In the genomic region with DNA sequence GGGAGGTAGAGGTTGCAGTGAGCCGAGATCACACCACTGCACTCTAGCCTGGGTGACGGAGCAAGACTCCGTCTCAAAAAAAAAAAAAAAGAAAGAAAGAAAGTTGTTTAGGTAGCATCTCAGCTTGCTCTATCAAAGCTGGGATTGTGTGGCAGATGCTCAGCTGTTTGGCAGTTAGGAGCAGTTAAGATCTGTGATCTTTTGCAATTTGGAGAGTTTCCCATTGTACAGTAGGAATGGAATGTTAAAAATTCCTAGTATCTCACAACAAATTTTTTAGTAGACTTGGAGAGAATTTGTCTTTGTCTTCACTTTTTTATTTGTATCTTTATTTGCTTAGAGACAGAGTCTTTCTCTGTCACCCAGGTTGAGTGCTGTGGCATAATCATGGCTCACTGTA, we compare ENCODE assay signal across 22 cellular contexts.
DNase-seq lines count a peak whose midpoint lies in the region; ATAC-seq and TF ChIP-seq lines count a peak whose summit lies in the region.
"Had no signal": no experiment of that assay in that cellular context is flagged by ENCODE, and none has a peak within 500 bp of the region (broad histone marks: within the 10 kb centered on the region; RNA-seq: fewer than 3 reads in every experiment).

No MANE protein-coding gene starts in this region.

- H3K27me3 ChIP-seq in fibroblast of lung (ENCODE audit: control insufficient read depth, insufficient read depth, low read length): no peaks in the 10 kb centered on the region
- H3K27me3 ChIP-seq in skeletal muscle satellite cell (ENCODE audit: control insufficient read depth, insufficient read depth, low read length): no peaks in the 10 kb centered on the region
- H3K27me3 ChIP-seq: colonic mucosa, thyroid gland had no signal

- H3K9me3 ChIP-seq in fibroblast of lung (ENCODE audit: control insufficient read depth, insufficient read depth, low read depth, low read length): no peaks in the 10 kb centered on the region
- H3K9me3 ChIP-seq in skeletal muscle satellite cell (replicated peaks; ENCODE audit: low read length): no peaks in the 10 kb centered on the region
- H3K9me3 ChIP-seq: colonic mucosa, psoas muscle, thyroid gland had no signal

- H3K27ac Mint-ChIP-seq in natural killer cell treated with Interleukin-12 subunit alpha and Interleukin-12 subunit beta and Interleukin-15 and Interleukin-18, amount 100 ng/mL, for 72 hours: no peak overlapping the region
- H3K27ac Mint-ChIP-seq: activated CD4-positive, alpha-beta T cell treated with anti-CD3 and anti-CD28 coated beads for 36 hours; nephron had no signal

- H3K4me2 ChIP-seq in fibroblast of lung (ENCODE audit: extremely low read depth, insufficient read depth, low read length): no peak overlapping the region
- H3K4me2 ChIP-seq in skeletal muscle satellite cell (ENCODE audit: low read length): peak overlapping the region; percentile 48

- H3K9me3 Mint-ChIP-seq in natural killer cell treated with Interleukin-12 subunit alpha and Interleukin-12 subunit beta and Interleukin-15 and Interleukin-18, amount 100 ng/mL, for 72 hours: no peaks in the 10 kb centered on the region
- H3K9me3 Mint-ChIP-seq: nephron had no signal

- no peaks in the 10 kb centered on the region for H3K36me3 Mint-ChIP-seq in natural killer cell treated with Interleukin-12 subunit alpha and Interleukin-12 subunit beta and Interleukin-15 and Interleukin-18, amount 100 ng/mL, for 72 hours

- H3K36me3 ChIP-seq in fibroblast of lung (ENCODE audit: control insufficient read depth, insufficient read depth, low read length) (no peaks in the 10 kb centered on the region), skeletal muscle satellite cell (ENCODE audit: insufficient read depth, low read length) (no peaks in the 10 kb centered on the region)
- H3K36me3 ChIP-seq: colonic mucosa, thyroid gland had no signal

- H3K79me2 ChIP-seq in fibroblast of lung (ENCODE audit: control insufficient read depth, insufficient read depth, low read length): no peaks in the 10 kb centered on the region

- no peak overlapping the region for H3K4me3 Mint-ChIP-seq in natural killer cell treated with Interleukin-12 subunit alpha and Interleukin-12 subunit beta and Interleukin-15 and Interleukin-18, amount 100 ng/mL, for 72 hours
- H3K4me3 Mint-ChIP-seq: activated CD4-positive, alpha-beta T cell treated with anti-CD3 and anti-CD28 coated beads for 36 hours; nephron had no signal

- no peaks in the 10 kb centered on the region for H3K4me1 ChIP-seq in fibroblast of lung (ENCODE audit: control insufficient read depth, extremely low read depth, insufficient read depth, low read length)
- H3K4me1 ChIP-seq in skeletal muscle satellite cell (ENCODE audit: control insufficient read depth, insufficient read depth, low read length): peaks cover 10% of the 10 kb centered on the region
- H3K4me1 ChIP-seq: colonic mucosa, psoas muscle, thyroid gland had no signal

- TF ChIP-seq CTCF in fibroblast of lung (conservative IDR thresholded peaks at IDR 0.05 in 1 of 2, IDR thresholded peaks at IDR 0.05 in 1 of 2; ENCODE audit: low read depth in 1 of 2, low read length in 2 of 2): no peak

- H2AFZ ChIP-seq in fibroblast of lung (ENCODE audit: low read length): no peak overlapping the region

- H3K9ac ChIP-seq in fibroblast of lung (ENCODE audit: insufficient read depth, low read length) (no peak overlapping the region), skeletal muscle satellite cell (ENCODE audit: low read depth, low read length) (no peak overlapping the region)

- DNase-seq in GM03348 (ENCODE audit: low spot score): peak; percentile 58
- DNase-seq in RPMI7951 (ENCODE audit: low read depth): peak; percentile 13
- DNase-seq in fibroblast of lung (ENCODE audit: low read depth in 2 of 2): peak; percentile 26 to 68
- no peak for DNase-seq in RPMI8226
- DNase-seq in germinal center (ENCODE audit: low spot score): no peak
- DNase-seq in natural killer cell treated with Interleukin-12 subunit alpha and Interleukin-12 subunit beta and Interleukin-15 and Interleukin-18, amount 100 ng/mL, for 72 hours (ENCODE audit: low spot score): no peak
- DNase-seq: activated CD4-positive, alpha-beta T cell treated with anti-CD3 and anti-CD28 coated beads for 36 hours; activated effector memory CD4-positive, alpha-beta T cell treated with anti-CD3 and anti-CD28 coated beads, Interleukin-2, amount 50 U/mL, for 16 hours; anterior cingulate cortex; colonic mucosa; head of caudate nucleus; islet precursor cell; MV-4-11; NCI-H1930; NCI-H446 treated with DMSO at 0.1 percent for 48 hours; psoas muscle; T1000; thyroid gland had no signal

- H4K20me1 ChIP-seq in fibroblast of lung (ENCODE audit: control insufficient read depth, extremely low read depth, insufficient read depth, low read length): no peaks in the 10 kb centered on the region

- no peaks in the 10 kb centered on the region for H3K27me3 Mint-ChIP-seq in natural killer cell treated with Interleukin-12 subunit alpha and Interleukin-12 subunit beta and Interleukin-15 and Interleukin-18, amount 100 ng/mL, for 72 hours
- H3K27me3 Mint-ChIP-seq: activated CD4-positive, alpha-beta T cell treated with anti-CD3 and anti-CD28 coated beads for 36 hours had no signal

- H3K4me1 Mint-ChIP-seq in natural killer cell treated with Interleukin-12 subunit alpha and Interleukin-12 subunit beta and Interleukin-15 and Interleukin-18, amount 100 ng/mL, for 72 hours (ENCODE audit: low read depth in 2 of 2): no peaks in the 10 kb centered on the region
- H3K4me1 Mint-ChIP-seq: activated CD4-positive, alpha-beta T cell treated with anti-CD3 and anti-CD28 coated beads for 36 hours; nephron had no signal

- H3K27ac ChIP-seq in fibroblast of lung (ENCODE audit: insufficient read depth, low read length): no peak overlapping the region
- H3K27ac ChIP-seq: C4-2B, colonic mucosa, psoas muscle, thyroid gland had no signal

- H3K4me3 ChIP-seq in fibroblast of lung (replicated peaks in 1 of 4; ENCODE audit: control extremely low read depth in 1 of 4, insufficient read depth in 1 of 4, low read depth in 3 of 4, low read length in 4 of 4) (no peak overlapping the region), skeletal muscle satellite cell (ENCODE audit: low read length) (no peak overlapping the region)
- H3K4me3 ChIP-seq: colonic mucosa, psoas muscle, thyroid gland had no signal

- no peak for ATAC-seq in HG03196 (IDR thresholded peaks at IDR 0.05; ENCODE audit: unreplicated experiment)
- no peak for ATAC-seq in natural killer cell treated with Interleukin-12 subunit alpha and Interleukin-12 subunit beta and Interleukin-15 and Interleukin-18, amount 100 ng/mL, for 72 hours
- ATAC-seq: activated CD4-positive, alpha-beta T cell treated with anti-CD3 and anti-CD28 coated beads for 36 hours; psoas muscle had no signal

Comparison
In these comparisons a context has a peak if more than half of its experiments do, and no peak if none do; other contexts are left out.
1. DNase-seq: peak in GM03348 (single experiment), RPMI7951 (single experiment) and fibroblast of lung (2 of 2); none in RPMI8226 (single experiment), germinal center (single experiment) and natural killer cell treated with Interleukin-12 subunit alpha and Interleukin-12 subunit beta and Interleukin-15 and Interleukin-18, amount 100 ng/mL, for 72 hours (single experiment).